Comparison of ENCODE assay signal across 19 cellular contexts in genomic region chr5:152335461-152335860, GRCh38.
"Had no signal": no experiment of that assay in that cellular context is flagged by ENCODE, and none has a peak within 500 bp of the region (broad histone marks: within the 10 kb centered on the region; RNA-seq: fewer than 3 reads in every experiment).

No MANE protein-coding gene starts in this region.

- DNase-seq: activated CD4-positive, alpha-beta T cell treated with anti-CD3 and anti-CD28 coated beads, Interleukin-2, amount 50 U/mL, for 4 hours; activated CD8-positive, alpha-beta memory T cell treated with anti-CD3 and anti-CD28 coated beads, Interleukin-2, amount 50 U/mL, for 48 hours; activated naive CD4-positive, alpha-beta T cell treated with Interleukin-2 at 50 U/mL for 16 hours; activated naive CD8-positive, alpha-beta T cell treated with anti-CD3 and anti-CD28 coated beads for 36 hours; activated T-cell treated with anti-CD3 and anti-CD28 coated beads, Interleukin-2, amount 50 U/mL, for 48 hours; colonic mucosa; dorsolateral prefrontal cortex; effector memory CD8-positive, alpha-beta T cell; heart left ventricle; left colon; mesenchymal stem cell; right lobe of liver; stimulated activated CD4-positive, alpha-beta T cell treated with anti-CD3 and anti-CD28 coated beads, Interleukin-1b, Interleukin-23, amount 100 ng/mL, for 48 hours; stimulated activated naive CD8-positive, alpha-beta T cell treated with anti-CD3 and anti-CD28 coated beads, Interleukin-15, amount 100 ng/mL, for 72 hours; transverse colon; uterus had no signal

- H3K4me3 ChIP-seq: colonic mucosa, gastroesophageal sphincter, heart left ventricle, right lobe of liver, skin epidermis, suprapubic skin, transverse colon, uterus had no signal
